ENCODE assay signal across 1 cellular context in genomic region chr7:99126921-99127553, GRCh38.
TF ChIP-seq lines count a peak whose summit lies in the region.

No MANE protein-coding gene starts in this region.

TF ChIP-seq in K562, 482 proteins besides CTCF, POLR2A, EP300 and RAD21 (continued from another document and continues in another):
- TF ChIP-seq UBTF (IDR thresholded peaks at IDR 0.05; ENCODE audit: borderline replicate concordance in 1 of 2, low read depth in 2 of 2, low read length in 2 of 2) (0 out of 4 replicates have a peak, but pooled peaks of 1 of the 2 experiments have one; percentile 51), ZNF24 (IDR thresholded peaks at IDR 0.05) (peak; percentile 64; the same call in 1 of the 2 replicates), MBD2 (IDR thresholded peaks at IDR 0.05; ENCODE audit: borderline replicate concordance, low read depth) (no peak), TAL1 (IDR thresholded peaks at IDR 0.05) (no peak), CREM (IDR thresholded peaks at IDR 0.05; ENCODE audit: low read depth) (peak; percentile 70), ZNF395 (CRISPR knock-in tag; IDR thresholded peaks at IDR 0.05) (peak; percentile 76), HNRNPL (IDR thresholded peaks at IDR 0.05; ENCODE audit: low read depth, low read length) (no peak), ATF1 (CRISPR knock-in tag; IDR thresholded peaks at IDR 0.05) (no peak), ATF1 (tag; IDR thresholded peaks at IDR 0.05) (peak; percentile 81), USF1 (CRISPR knock-in tag; IDR thresholded peaks at IDR 0.05) (0 out of 2 replicates have a peak, but pooled peaks have one; percentile 31), RB1 (IDR thresholded peaks at IDR 0.05; ENCODE audit: low read depth) (0 out of 2 replicates have a peak, but pooled peaks have one; percentile 17), DIDO1 (tag; IDR thresholded peaks at IDR 0.05; ENCODE audit: low read depth) (peak; percentile 51; the same call in 1 of the 2 replicates), ZBED1 (IDR thresholded peaks at IDR 0.05) (no peak), SMARCA5 (IDR thresholded peaks at IDR 0.05) (peak; percentile 66; the same call in 1 of the 2 replicates), OTX1 (CRISPR knock-in tag; IDR thresholded peaks at IDR 0.05) (no peak), GATAD2A (IDR thresholded peaks at IDR 0.05) (peak; percentile 47; the same call in 1 of the 2 replicates), MEF2D (tag; conservative IDR thresholded peaks at IDR 0.05; ENCODE audit: low read depth) (no peak), ZNF197 (CRISPR knock-in tag; IDR thresholded peaks at IDR 0.05; ENCODE audit: low read depth) (0 out of 2 replicates have a peak, but pooled peaks have one; percentile 15), PHB (CRISPR knock-in tag; IDR thresholded peaks at IDR 0.05) (no peak), MYNN (IDR thresholded peaks at IDR 0.05) (no peak), MYNN (CRISPR knock-in tag; IDR thresholded peaks at IDR 0.05) (no peak), ZNF699 (CRISPR knock-in tag; IDR thresholded peaks at IDR 0.05; ENCODE audit: insufficient replicate concordance) (no peak), NUFIP1 (IDR thresholded peaks at IDR 0.05; ENCODE audit: partially characterized antibody) (no peak), THRAP3 (IDR thresholded peaks at IDR 0.05; ENCODE audit: borderline replicate concordance) (no peak), MTA3 (IDR thresholded peaks at IDR 0.05; ENCODE audit: borderline replicate concordance) (peak; percentile 76; the same call in 1 of the 2 replicates), MCM7 (IDR thresholded peaks at IDR 0.05) (no peak), HDGF (IDR thresholded peaks at IDR 0.05) (no peak), TOE1 (IDR thresholded peaks at IDR 0.05; ENCODE audit: borderline replicate concordance) (peak; percentile 71; the same call in 1 of the 2 replicates), TOE1 (CRISPR knock-in tag; IDR thresholded peaks at IDR 0.05; ENCODE audit: borderline replicate concordance, low read depth) (no peak), ZNF445 (CRISPR knock-in tag; IDR thresholded peaks at IDR 0.05; ENCODE audit: low read depth) (no peak), ZNF121 (CRISPR knock-in tag; conservative IDR thresholded peaks at IDR 0.05) (peak; percentile 61; the same call in 1 of the 2 replicates), GATA2 (CRISPR knock-in tag; IDR thresholded peaks at IDR 0.05) (peak; percentile 74), TRIM28 (IDR thresholded peaks at IDR 0.05) (0 out of 2 replicates have a peak, but pooled peaks have one; percentile 26), TAF9B (IDR thresholded peaks at IDR 0.05; ENCODE audit: partially characterized antibody) (no peak), CUX1 (CRISPR knock-in tag; IDR thresholded peaks at IDR 0.05) (no peak), NFRKB (IDR thresholded peaks at IDR 0.05; ENCODE audit: low read depth) (peak; percentile 20; the same call in 1 of the 2 replicates), IFI16 (CRISPR knock-in tag; IDR thresholded peaks at IDR 0.05) (no peak), PYGO2 (tag; IDR thresholded peaks at IDR 0.05) (0 out of 2 replicates have a peak, but pooled peaks have one; percentile 32), HES1 (IDR thresholded peaks at IDR 0.05; ENCODE audit: low read depth) (0 out of 2 replicates have a peak, but pooled peaks have one; percentile 15), ARID2 (IDR thresholded peaks at IDR 0.05) (0 out of 2 replicates have a peak, but pooled peaks have one; percentile 43), AFF1 (IDR thresholded peaks at IDR 0.05; ENCODE audit: low read depth in 1 of 2, partially characterized antibody in 2 of 2) (peak; percentile 53 to 67), MNT (conservative IDR thresholded peaks at IDR 0.05) (0 out of 4 replicates have a peak, but pooled peaks of 1 of the 2 experiments have one; percentile 31), CHAMP1 (IDR thresholded peaks at IDR 0.05) (peak; percentile 47; the same call in 1 of the 2 replicates), JUND (IDR thresholded peaks at IDR 0.05; ENCODE audit: borderline replicate concordance, low read depth, low read length) (peak; percentile 32; the same call in 1 of the 2 replicates), JUND (tag; IDR thresholded peaks at IDR 0.05; ENCODE audit: borderline replicate concordance, low read depth, low read length) (peak; percentile 47; the same call in 2 of the 3 replicates)
